ENCODE assay signal across 8 cellular contexts in the genomic region with DNA sequence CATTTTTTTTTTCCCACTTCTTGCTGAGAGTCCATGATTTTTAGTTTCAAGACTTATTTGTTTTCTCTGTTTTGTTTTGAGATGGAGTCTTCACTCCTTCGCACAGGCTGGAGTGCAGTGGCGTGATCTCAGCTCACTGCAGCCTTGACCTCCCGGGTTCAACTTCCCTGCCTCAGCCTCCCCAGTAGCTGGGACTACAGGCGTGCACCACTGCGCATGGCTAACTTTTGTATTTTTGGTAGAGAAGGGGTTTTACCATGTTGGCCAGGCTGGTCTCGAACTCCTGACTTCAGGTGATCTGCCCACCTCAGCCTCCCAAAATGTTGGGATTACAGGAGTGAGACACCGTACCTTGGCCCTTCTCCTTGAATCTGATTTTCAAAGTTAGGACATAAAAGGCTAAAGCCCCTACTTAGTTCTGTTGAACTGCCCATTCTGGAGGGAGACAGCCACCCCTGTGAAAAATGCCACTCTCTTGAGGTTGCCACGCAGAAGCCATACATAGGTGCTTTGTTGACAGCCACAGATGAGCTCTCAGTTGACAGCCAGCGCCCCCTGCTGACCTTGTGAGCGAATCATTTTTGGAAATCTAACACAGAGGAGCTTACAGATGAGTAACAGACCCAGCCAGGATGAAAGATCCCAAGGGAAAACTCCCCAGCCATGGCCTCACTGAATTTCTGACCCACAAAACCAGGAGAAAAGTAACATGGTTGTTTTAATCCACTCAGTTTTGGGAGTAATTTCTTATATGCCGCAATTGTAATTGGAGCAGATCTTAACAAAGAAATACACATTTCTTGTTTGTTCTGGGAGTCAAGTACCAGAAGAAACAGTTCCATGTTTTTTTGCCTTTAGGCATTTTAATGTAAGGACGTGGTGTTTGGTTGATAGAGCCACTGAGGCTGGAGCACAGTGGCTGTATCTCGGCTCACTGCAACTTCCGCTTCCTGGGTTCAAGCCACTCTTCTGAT. TPM values are rescaled to one million over a fixed set of nuclear protein-coding genes. Genes with fewer than 3 reads are reported as not detected.
DNase-seq lines count a peak whose midpoint lies in the region; ATAC-seq and TF ChIP-seq lines count a peak whose summit lies in the region.

No MANE protein-coding gene starts in this region.

- TF ChIP-seq CTCF in 22Rv1 (IDR thresholded peaks at IDR 0.05) (peak; percentile 94), chondrocyte (IDR thresholded peaks at IDR 0.05) (peak; percentile 93)

- H3K27ac Mint-ChIP-seq in chondrocyte (ENCODE audit: unreplicated experiment), result no peak overlapping the region

- H3K4me1 Mint-ChIP-seq in chondrocyte (ENCODE audit: low read depth), result peaks cover 5% of the 10 kb centered on the region

- H3K27ac ChIP-seq in 22Rv1, result no peak overlapping the region

- no peaks in the 10 kb centered on the region for H3K9me3 Mint-ChIP-seq in chondrocyte (ENCODE audit: low read depth)

- ATAC-seq in GM18502 (IDR thresholded peaks at IDR 0.05; ENCODE audit: poor library complexity, unreplicated experiment) (peak; percentile 81), HG03135 (IDR thresholded peaks at IDR 0.05; ENCODE audit: unreplicated experiment) (peak; percentile 87), left lobe of liver (peak; percentile 99)

- H3K36me3 Mint-ChIP-seq in chondrocyte (ENCODE audit: low read depth), result no peaks in the 10 kb centered on the region

- DNase-seq in NCI-H446 treated with DMSO at 0.1 percent for 48 hours (lab: John Stamatoyannopoulos, UW) (peak; percentile 21), chondrocyte (ENCODE audit: low spot score) (no peak), left lobe of liver (ENCODE audit: low spot score) (peak; percentile 80)
- DNase-seq in activated CD4-positive, alpha-beta T cell treated with anti-CD3 and anti-CD28 coated beads for 1 hour, result peak; percentile 68
- DNase-seq in stimulated activated CD4-positive, alpha-beta T cell treated with anti-CD3 and anti-CD28 coated beads, Interleukin-4, amount 100 ng/mL, for 24 hours, result peak; percentile 85

- H3K27me3 Mint-ChIP-seq in chondrocyte (ENCODE audit: low read depth), result no peaks in the 10 kb centered on the region

- H3K4me3 Mint-ChIP-seq in chondrocyte (ENCODE audit: unreplicated experiment), result no peak overlapping the region

RNA-seq across cellular contexts. Expression of a gene that starts 38.8 kb away (rescaled TPM):
- total RNA-seq in chondrocyte (not detected in 3 replicates), left lobe of liver (0.88 TPM)

RNA-seq across cellular contexts. Expression of a gene that starts 47.2 kb away (rescaled TPM):
- 4.1 to 5.7 TPM (median 4.6 TPM) in 3 replicates for total RNA-seq in chondrocyte
- total RNA-seq in left lobe of liver, result 28.4 TPM
